5 cellular contexts compared by ENCODE assay signal in the genomic region with DNA sequence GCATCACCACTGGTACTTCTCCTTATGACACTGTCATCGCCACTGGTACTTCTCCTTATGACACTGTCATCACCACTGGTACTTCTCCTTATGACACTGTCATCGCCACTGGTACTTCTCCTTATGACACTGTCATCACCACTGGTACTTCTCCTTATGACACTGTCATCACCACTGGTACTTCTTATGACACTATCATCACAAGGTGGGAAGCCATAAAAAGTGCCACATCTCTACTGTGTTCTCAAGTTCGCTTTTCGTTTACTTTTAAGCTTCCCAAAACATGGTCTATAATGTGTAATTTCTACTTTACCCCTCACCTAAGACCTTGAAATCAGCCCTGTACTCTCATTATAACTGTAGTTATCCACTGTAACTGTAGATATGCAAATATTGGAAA.
DNase-seq lines count a peak whose midpoint lies in the region; ATAC-seq, FAIRE-seq and TF ChIP-seq lines count a peak whose summit lies in the region.
"Not testable (repeated sequence)": the region's sequence is repeated elsewhere in the genome, so short reads cannot be mapped to it uniquely, and the experiment has no call there.

No MANE protein-coding gene starts in this region.

- peaks cover 18% of the 10 kb centered on the region for H3K4me1 Mint-ChIP-seq in astrocyte (ENCODE audit: low read depth, unreplicated experiment)

- peak; percentile 86 for FAIRE-seq in GM12891 (lab: Jason Lieb, UNC)
- not testable (repeated sequence) for FAIRE-seq in astrocyte (lab: Jason Lieb, UNC); HepG2 (lab: Jason Lieb, UNC)
- FAIRE-seq in urothelium cell line (lab: Jason Lieb, UNC): peak; percentile 96

- H4K5ac ChIP-seq in IMR-90 (ENCODE audit: low read depth, low read length): not testable (repeated sequence)

- not testable (repeated sequence) for H3K27me3 ChIP-seq in IMR-90 (ENCODE audit: control insufficient read depth, insufficient read depth, low read length); astrocyte (ENCODE audit: insufficient read depth, low read length); HepG2 (ENCODE audit: control insufficient read depth in 1 of 2, insufficient read depth in 2 of 2, low read length in 2 of 2)

- H4K20me1 ChIP-seq in IMR-90 (ENCODE audit: insufficient read depth, low read length); astrocyte (ENCODE audit: insufficient read depth, low read length); HepG2 (ENCODE audit: insufficient read depth, low read length): not testable (repeated sequence)

- intact Hi-C loops in IMR-90 (cut with micrococcal nuclease); HepG2 (cut with micrococcal nuclease; ENCODE audit: unreplicated experiment): not testable (repeated sequence)

- TF ChIP-seq RAD21 in IMR-90 (IDR thresholded peaks at IDR 0.05; ENCODE audit: low read length); HepG2 (CRISPR knock-in tag; IDR thresholded peaks at IDR 0.05): not testable (repeated sequence)

- not testable (repeated sequence) for H3K4me1 ChIP-seq in IMR-90 (ENCODE audit: control insufficient read depth, insufficient read depth, low read length); astrocyte (ENCODE audit: insufficient read depth, low read length); HepG2 (ENCODE audit: insufficient read depth, low read length)

- not testable (repeated sequence) for H3K23ac ChIP-seq in IMR-90 (ENCODE audit: low read depth, low read length)

- no CpG with 5 or more reads among the region's 4 CpGs for WGBS in IMR-90 (ENCODE audit: extremely low coverage in 2 of 2, insufficient read length in 1 of 2), 2 experiments
- 0% methylated on average over 4 of the region's 4 CpGs for WGBS in HepG2 (ENCODE audit: low lambda C conversion rate)

- not testable (repeated sequence) for H3K9me1 ChIP-seq in IMR-90 (ENCODE audit: insufficient read depth, low read length)

- H3K36me3 Mint-ChIP-seq in astrocyte (ENCODE audit: low read depth, unreplicated experiment): not testable (repeated sequence)

- H3K18ac ChIP-seq in IMR-90 (ENCODE audit: low read depth, low read length): not testable (repeated sequence)

- CTCF ChIA-PET in IMR-90 (lab: Yijun Ruan, JAX); HepG2 (lab: Yijun Ruan, JAX; ENCODE audit: low intra/inter-chr PET ratio, low total read pairs): not testable (repeated sequence)

- H2BK5ac ChIP-seq in IMR-90 (ENCODE audit: low read depth, low read length, poor library complexity, severe bottlenecking): not testable (repeated sequence)

- H2BK120ac ChIP-seq in IMR-90 (ENCODE audit: low read depth, low read length): not testable (repeated sequence)

- not testable (repeated sequence) for H3K4me2 ChIP-seq in IMR-90 (ENCODE audit: low read depth, low read length); astrocyte (ENCODE audit: low read length); HepG2 (ENCODE audit: low read depth, low read length)

- TF ChIP-seq EP300 in HepG2 (IDR thresholded peaks at IDR 0.05; ENCODE audit: low read depth in 2 of 2, low read length in 2 of 2); HepG2 (CRISPR knock-in tag; IDR thresholded peaks at IDR 0.05; ENCODE audit: borderline replicate concordance): not testable (repeated sequence)

- not testable (repeated sequence) for H3K9me3 ChIP-seq in IMR-90 (ENCODE audit: control insufficient read depth, insufficient read depth, low read length); astrocyte (ENCODE audit: insufficient read depth, low read depth, low read length); HepG2 (ENCODE audit: low read length)

- not testable (repeated sequence) for H4K8ac ChIP-seq in IMR-90 (ENCODE audit: low read depth in 2 of 2, low read length in 2 of 2)

- not testable (repeated sequence) for H2AK5ac ChIP-seq in IMR-90 (ENCODE audit: low read depth, low read length)

- 0 out of 2 replicates have a peak overlapping the region, but pooled peaks have one; percentile 4 for H3K4ac ChIP-seq in IMR-90 (ENCODE audit: low read depth, low read length)

- dilution Hi-C loops in IMR-90 (cut with HindIII; ENCODE audit: low sequenced_read_pairs, unreplicated experiment): not testable (repeated sequence)

- not testable (repeated sequence) for H2AK9ac ChIP-seq in IMR-90 (replicated peaks; ENCODE audit: low read depth, low read length, poor library complexity)

- H4K91ac ChIP-seq in IMR-90 (ENCODE audit: insufficient read depth, low read depth, low read length): not testable (repeated sequence)

- H2BK20ac ChIP-seq in IMR-90 (ENCODE audit: low read depth, low read length): 0 out of 2 replicates have a peak overlapping the region, but pooled peaks have one; percentile 18

- TF ChIP-seq POLR2A in GM12891 (IDR thresholded peaks at IDR 0.05; ENCODE audit: low read depth, low read length); IMR-90 (IDR thresholded peaks at IDR 0.05; ENCODE audit: low read depth, low read length); HepG2 (IDR thresholded peaks at IDR 0.05; ENCODE audit: insufficient read depth in 1 of 2, low read depth in 2 of 2, low read length in 2 of 2): not testable (repeated sequence)

- H2AFZ ChIP-seq in IMR-90 (replicated peaks; ENCODE audit: low read length, poor library complexity); astrocyte (ENCODE audit: low read depth, low read length); HepG2 (ENCODE audit: low read length): not testable (repeated sequence)

- H3K79me1 ChIP-seq in IMR-90 (ENCODE audit: low read depth in 1 of 2, low read length in 2 of 2): not testable (repeated sequence)

- DNase-seq in GM12891 (ENCODE audit: insufficient read length, low spot score); IMR-90; astrocyte (ENCODE audit: low read depth); HepG2 (ENCODE audit: low spot score); urothelium cell line (ENCODE audit: low spot score): not testable (repeated sequence)

- not testable (repeated sequence) for H3K36me3 ChIP-seq in IMR-90 (ENCODE audit: control insufficient read depth, insufficient read depth, low read length); astrocyte (ENCODE audit: insufficient read depth, low read length); HepG2 (replicated peaks in 1 of 2; ENCODE audit: control insufficient read depth in 1 of 2, insufficient read depth in 2 of 2, low read length in 2 of 2)

- not testable (repeated sequence) for H3K4me3 Mint-ChIP-seq in astrocyte (ENCODE audit: unreplicated experiment)

- not testable (repeated sequence) for H3K27ac ChIP-seq in IMR-90 (ENCODE audit: insufficient read depth, low read length); astrocyte (ENCODE audit: low read depth, low read length); HepG2 (ENCODE audit: extremely low read length, insufficient read depth, low read length)

- not testable (repeated sequence) for H3K4me3 ChIP-seq in IMR-90 (ENCODE audit: insufficient read depth, low read depth, low read length); astrocyte (ENCODE audit: insufficient read depth, low read depth, low read length); HepG2 (replicated peaks in 1 of 3; ENCODE audit: insufficient read depth in 1 of 3, low read depth in 2 of 3, low read length in 3 of 3)

- not testable (repeated sequence) for H3K9ac ChIP-seq in IMR-90 (ENCODE audit: low read depth, low read length); astrocyte (ENCODE audit: low read length); HepG2 (ENCODE audit: insufficient read depth, low read depth, low read length)

- H3K9me3 Mint-ChIP-seq in astrocyte (ENCODE audit: unreplicated experiment): not testable (repeated sequence)

- not testable (repeated sequence) for TF ChIP-seq CTCF in IMR-90 (conservative IDR thresholded peaks at IDR 0.05; ENCODE audit: low read depth, low read length); astrocyte (IDR thresholded peaks at IDR 0.05; ENCODE audit: insufficient read depth, low read depth, low read length); HepG2 (CRISPR knock-in tag; IDR thresholded peaks at IDR 0.05)

- H3K79me2 ChIP-seq in astrocyte (ENCODE audit: insufficient read depth, low read length); HepG2 (ENCODE audit: insufficient read depth, low read length): not testable (repeated sequence)

- not testable (repeated sequence) for BruUV-seq in IMR-90 (replicated peaks; lab: Mats Ljungman, UMichigan); HepG2 (replicated peaks; lab: Mats Ljungman, UMichigan)

- H3K27ac Mint-ChIP-seq in astrocyte (ENCODE audit: unreplicated experiment): peak overlapping the region; percentile 30

- not testable (repeated sequence) for H3K14ac ChIP-seq in IMR-90 (replicated peaks; ENCODE audit: low read depth, low read length)

- not testable (repeated sequence) for ATAC-seq in IMR-90 (ENCODE audit: low read depth); HepG2

- in situ Hi-C loops in IMR-90 (cut with MboI; ENCODE audit: low sequenced_read_pairs); HepG2 (cut with HindIII; ENCODE audit: extremely low pct_ligation_motif_present, low pct_unique_long_range_greater_than_20kb): not testable (repeated sequence)

- peak overlapping the region; percentile 53; the same call in 1 of the 3 replicates for H2BK15ac ChIP-seq in IMR-90 (ENCODE audit: low read depth, low read length)

- not testable (repeated sequence) for H3K56ac ChIP-seq in IMR-90 (ENCODE audit: extremely low read depth, insufficient read depth, low read length)

- H3K27me3 Mint-ChIP-seq in astrocyte (ENCODE audit: low read depth, unreplicated experiment): not testable (repeated sequence)

- POLR2A ChIA-PET in IMR-90 (lab: Charles Lee; ENCODE audit: unreplicated experiment); HepG2 (lab: Yijun Ruan, JAX): not testable (repeated sequence)

TF ChIP-seq in HepG2, 621 proteins besides CTCF, POLR2A, EP300 and RAD21:
- 0 out of 2 replicates have a peak, but pooled peaks have one; percentile 1 for TF ChIP-seq CREB1 (IDR thresholded peaks at IDR 0.05)
- not testable (repeated sequence) for TF ChIP-seq CREB1 (CRISPR knock-in tag; IDR thresholded peaks at IDR 0.05)
